9 cellular contexts compared by ENCODE assay signal in the genomic region with DNA sequence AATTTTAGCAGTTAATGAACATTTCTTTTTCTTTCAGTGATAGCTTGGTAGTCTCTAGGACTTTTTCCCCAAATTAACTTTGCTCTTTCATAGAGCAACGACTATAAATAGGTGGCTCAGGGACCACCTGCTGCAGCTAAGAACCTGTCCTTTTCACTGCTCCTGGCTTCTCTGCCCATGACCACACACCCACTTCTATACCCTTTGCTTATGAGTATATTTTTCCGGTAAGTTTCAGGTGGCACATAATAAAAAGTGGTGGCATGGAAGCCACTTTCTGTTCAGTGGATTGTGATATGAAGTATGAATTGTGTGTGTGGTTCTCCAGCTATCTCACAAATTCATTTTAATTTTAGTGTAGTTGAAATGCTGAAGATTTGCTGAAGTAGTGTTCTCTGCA. TPM values are rescaled to one million over a fixed set of nuclear protein-coding genes. Genes with fewer than 3 reads are reported as not detected.
DNase-seq lines count a peak whose midpoint lies in the region; ATAC-seq, FAIRE-seq and TF ChIP-seq lines count a peak whose summit lies in the region.
"Had no signal": no experiment of that assay in that cellular context is flagged by ENCODE, and none has a peak within 500 bp of the region (broad histone marks: within the 10 kb centered on the region; RNA-seq: fewer than 3 reads in every experiment).

No MANE protein-coding gene starts in this region.

- H4K20me1 ChIP-seq in astrocyte (ENCODE audit: insufficient read depth, low read length): peaks cover 11% of the 10 kb centered on the region

- peak overlapping the region; percentile 5 for H3K4me3 ChIP-seq in BJ (ENCODE audit: low read depth, low read length)
- peak overlapping the region; percentile 90; the same call in 1 of the 2 replicates for H3K4me3 ChIP-seq in HUES6 (ENCODE audit: low read depth, low read length)
- H3K4me3 ChIP-seq in astrocyte (ENCODE audit: insufficient read depth, low read depth, low read length): peak overlapping the region; percentile 85
- no peak overlapping the region for H3K4me3 ChIP-seq in naive thymus-derived CD4-positive, alpha-beta T cell (ENCODE audit: low read length)

- H3K9me3 ChIP-seq in HUES6 (ENCODE audit: control insufficient read depth, insufficient read depth, low read depth, low read length) (no peaks in the 10 kb centered on the region), astrocyte (ENCODE audit: insufficient read depth, low read depth, low read length) (no peaks in the 10 kb centered on the region)
- H3K9me3 ChIP-seq in naive thymus-derived CD4-positive, alpha-beta T cell (ENCODE audit: control insufficient read depth in 2 of 3, low read length in 3 of 3): no peaks in the 10 kb centered on the region

- H3K4me3 Mint-ChIP-seq in astrocyte (ENCODE audit: unreplicated experiment): peak overlapping the region; percentile 89
- peak overlapping the region; percentile 81 to 99 (median 96) for H3K4me3 Mint-ChIP-seq in naive thymus-derived CD4-positive, alpha-beta T cell

- H3K4me2 ChIP-seq in astrocyte (ENCODE audit: low read length): peak overlapping the region; percentile 89

- H3K9me3 Mint-ChIP-seq in astrocyte (ENCODE audit: unreplicated experiment): no peaks in the 10 kb centered on the region
- H3K9me3 Mint-ChIP-seq in naive thymus-derived CD4-positive, alpha-beta T cell: peaks cover 0 to 8% (median 0%) of the 10 kb centered on the region in 11 donors

- no peak for ATAC-seq in naive thymus-derived CD4-positive, alpha-beta T cell
- ATAC-seq in HG03354 (IDR thresholded peaks at IDR 0.05; ENCODE audit: poor library complexity, severe bottlenecking, unreplicated experiment) (no peak), GM21529 (IDR thresholded peaks at IDR 0.05; ENCODE audit: unreplicated experiment) (no peak)

- H3K27me3 ChIP-seq in BJ (ENCODE audit: control insufficient read depth, insufficient read depth, low read length) (no peaks in the 10 kb centered on the region; the same call in 1 of the 2 replicates), HUES6 (ENCODE audit: control insufficient read depth, insufficient read depth, low read length) (no peaks in the 10 kb centered on the region), astrocyte (ENCODE audit: insufficient read depth, low read length) (no peaks in the 10 kb centered on the region)
- H3K27me3 ChIP-seq in naive thymus-derived CD4-positive, alpha-beta T cell (ENCODE audit: control insufficient read depth in 2 of 2, insufficient read depth in 2 of 2, low read length in 2 of 2): no peaks in the 10 kb centered on the region

- H2AFZ ChIP-seq in astrocyte (ENCODE audit: low read depth, low read length): no peak overlapping the region

- H3K4me1 ChIP-seq in HUES6 (ENCODE audit: control insufficient read depth, insufficient read depth, low read length) (no peaks in the 10 kb centered on the region), astrocyte (ENCODE audit: insufficient read depth, low read length) (peaks cover 6% of the 10 kb centered on the region)
- H3K4me1 ChIP-seq in naive thymus-derived CD4-positive, alpha-beta T cell (ENCODE audit: control insufficient read depth in 2 of 2, insufficient read depth in 2 of 2, low read length in 2 of 2): peaks cover 5 to 9% of the 10 kb centered on the region in 2 donors

- CTCF ChIA-PET in BJ (lab: Yijun Ruan, JAX): interaction anchor here (1.1 to 1.2 kb wide), 2 partner anchors 133 to 146 kb away, joined by 3 read pairs; no protein-coding TSS in a partner anchor
- CTCF ChIA-PET in naive thymus-derived CD4-positive, alpha-beta T cell (lab: Charles Lee): interaction anchor here (1.0 kb wide), 1 partner anchor 129 kb away, joined by 5 read pairs; no protein-coding TSS in a partner anchor

- TF ChIP-seq CTCF in BJ (IDR thresholded peaks at IDR 0.05; ENCODE audit: insufficient read depth, low read depth, low read length) (no peak), astrocyte (IDR thresholded peaks at IDR 0.05; ENCODE audit: insufficient read depth, low read depth, low read length) (no peak)

- no peak overlapping the region for H3K9ac ChIP-seq in HUES6 (ENCODE audit: low read length)
- H3K9ac ChIP-seq in astrocyte (ENCODE audit: low read length): peak overlapping the region; percentile 95

- H3K79me2 ChIP-seq in astrocyte (ENCODE audit: insufficient read depth, low read length): peaks cover 23% of the 10 kb centered on the region

- H3K27ac Mint-ChIP-seq in astrocyte (ENCODE audit: unreplicated experiment): no peak overlapping the region
- peak overlapping the region in 8 of 9 donors; percentile 96 to 99 (median 98) for H3K27ac Mint-ChIP-seq in naive thymus-derived CD4-positive, alpha-beta T cell

- H3K4me1 Mint-ChIP-seq in astrocyte (ENCODE audit: low read depth, unreplicated experiment): peaks cover 4% of the 10 kb centered on the region
- H3K4me1 Mint-ChIP-seq in naive thymus-derived CD4-positive, alpha-beta T cell: peaks cover 14 to 34% (median 28%) of the 10 kb centered on the region in 7 donors

- intact Hi-C loops in naive thymus-derived CD4-positive, alpha-beta T cell (cut with micrococcal nuclease): loop anchor here (1.0 to 10.0 kb wide), 5 partner anchors 45 to 578 kb away; no protein-coding TSS in a partner anchor

- no peaks in the 10 kb centered on the region for H3K36me3 Mint-ChIP-seq in astrocyte (ENCODE audit: low read depth, unreplicated experiment)
- peaks cover 0 to 20% (median 11%) of the 10 kb centered on the region in 5 donors for H3K36me3 Mint-ChIP-seq in naive thymus-derived CD4-positive, alpha-beta T cell

- H3K36me3 ChIP-seq in BJ (ENCODE audit: control insufficient read depth, insufficient read depth, low read length) (no peaks in the 10 kb centered on the region), HUES6 (ENCODE audit: control insufficient read depth, insufficient read depth, low read length) (peaks cover 41% of the 10 kb centered on the region), astrocyte (ENCODE audit: insufficient read depth, low read length) (peaks cover 11% of the 10 kb centered on the region)
- H3K36me3 ChIP-seq in naive thymus-derived CD4-positive, alpha-beta T cell (ENCODE audit: control insufficient read depth in 2 of 3, insufficient read depth in 3 of 3, low read length in 3 of 3): peaks cover 0 to 18% (median 14%) of the 10 kb centered on the region in 3 experiments

- H3K27me3 Mint-ChIP-seq in astrocyte (ENCODE audit: low read depth, unreplicated experiment): no peaks in the 10 kb centered on the region
- peaks cover 6 to 14% (median 10%) of the 10 kb centered on the region in 5 donors for H3K27me3 Mint-ChIP-seq in naive thymus-derived CD4-positive, alpha-beta T cell

- H3K27ac ChIP-seq in HUES6 (ENCODE audit: low read depth, low read length) (no peak overlapping the region), astrocyte (ENCODE audit: low read depth, low read length) (peak overlapping the region; percentile 1)
- peak overlapping the region; percentile 94 for H3K27ac ChIP-seq in naive thymus-derived CD4-positive, alpha-beta T cell (ENCODE audit: low read depth, low read length)

- POLR2A ChIA-PET in BJ (lab: Charles Lee): no interaction called here
- POLR2A ChIA-PET in naive thymus-derived CD4-positive, alpha-beta T cell (lab: Charles Lee): interaction anchor here (1.0 kb wide), 1 partner anchor 44 kb away, joined by 3 read pairs; no protein-coding TSS in a partner anchor

- no peak for FAIRE-seq in astrocyte (lab: Jason Lieb, UNC)

- DNase-seq in BJ (ENCODE audit: low read depth): no peak
- no peak for DNase-seq in astrocyte (ENCODE audit: low read depth)
- no peak for DNase-seq in naive thymus-derived CD4-positive, alpha-beta T cell
- no peak for DNase-seq in LoVo (ENCODE audit: low spot score)
- DNase-seq in HCEC 1CT: no peak
- DNase-seq: MV-4-11 had no signal

RNA-seq across cellular contexts. Expression of a gene that starts 1.2 kb away (rescaled TPM):
- polyA plus RNA-seq in BJ (2011; rRNA removed): 4.4 and 8.4 TPM in 2 replicates
- polyA minus RNA-seq in BJ (2011; rRNA and poly(A)+ RNA removed): 3.1 and 6.5 TPM in 2 replicates
- total RNA-seq in astrocyte: 6.5 and 8.6 TPM in 2 replicates
- 10 to 100 TPM; 26.4 to 36.1 (median 27.7) TPM for total RNA-seq in naive thymus-derived CD4-positive, alpha-beta T cell
- 10 to 100 TPM; 29.9 to 35.8 TPM for polyA plus RNA-seq in naive thymus-derived CD4-positive, alpha-beta T cell

RNA-seq across cellular contexts. Expression of a gene that starts 36.7 kb away (rescaled TPM):
- 18.3 and 22.0 TPM in 2 replicates for polyA plus RNA-seq in BJ (2011; rRNA removed)
- 34.9 and 35.6 TPM in 2 replicates for polyA minus RNA-seq in BJ (2011; rRNA and poly(A)+ RNA removed)
- total RNA-seq in astrocyte: 6.0 and 6.1 TPM in 2 replicates
- 1 to 10 TPM in 1 of 5 experiments, under 1 TPM in 4; 0.10 to 4.5 (median 0.40) TPM for total RNA-seq in naive thymus-derived CD4-positive, alpha-beta T cell
- not detected for polyA plus RNA-seq in naive thymus-derived CD4-positive, alpha-beta T cell
